ENCODE assay signal across 19 cellular contexts in the genomic region with DNA sequence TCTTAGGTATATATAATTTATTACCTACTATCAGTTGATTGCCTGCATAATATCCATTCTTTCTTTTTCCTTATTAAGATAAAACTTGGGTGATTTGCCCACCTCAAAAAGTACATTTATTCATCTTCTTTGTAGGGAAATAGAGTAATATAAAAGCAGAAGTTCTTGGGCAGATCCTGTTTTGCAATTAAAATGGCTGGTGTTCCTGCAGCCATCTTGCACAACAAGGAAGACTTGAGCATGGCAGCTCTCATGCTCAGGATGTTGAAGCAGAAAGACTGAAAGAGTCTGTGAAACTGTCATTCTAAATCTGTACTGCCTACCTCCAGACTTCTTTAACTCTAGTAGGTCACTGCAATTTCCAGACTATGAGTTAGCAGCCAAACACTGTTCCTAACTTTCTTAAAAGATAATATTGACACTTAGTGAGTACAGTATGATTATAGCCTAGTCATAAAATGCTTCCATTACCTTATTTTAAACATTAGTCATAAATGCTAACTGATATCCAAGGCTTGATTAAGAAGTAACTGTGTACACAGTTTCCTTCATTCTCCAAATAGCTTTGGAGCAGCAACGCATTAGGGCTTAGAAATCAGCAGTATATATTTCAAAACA. TPM values are rescaled to one million over a fixed set of nuclear protein-coding genes. Genes with fewer than 3 reads are reported as not detected.
"Had no signal": no experiment of that assay in that cellular context is flagged by ENCODE, and none has a peak within 500 bp of the region (broad histone marks: within the 10 kb centered on the region; RNA-seq: fewer than 3 reads in every experiment).

No MANE protein-coding gene starts in this region.

- H3K9me3 ChIP-seq: gastroesophageal sphincter, right lobe of liver, transverse colon, vagina had no signal

- H3K27ac ChIP-seq: epithelial cell of prostate, gastroesophageal sphincter, right lobe of liver, skin epidermis, transverse colon, vagina had no signal

- H3K4me3 ChIP-seq: gastroesophageal sphincter, right lobe of liver, skin epidermis, transverse colon, vagina had no signal

- H3K4me1 ChIP-seq: gastroesophageal sphincter, right lobe of liver, vagina had no signal

- H3K27me3 ChIP-seq: gastroesophageal sphincter, right lobe of liver, transverse colon, vagina had no signal

- DNase-seq: activated B cell treated with CpG ODN at 0.5 μM for 24 hours; activated CD4-positive, alpha-beta T cell treated with anti-CD3 and anti-CD28 coated beads for 4 hours; activated CD4-positive, alpha-beta T cell treated with anti-CD3 and anti-CD28 coated beads, Interleukin-2, amount 50 U/mL, for 48 hours; activated effector memory CD4-positive, alpha-beta T cell treated with Interleukin-2 at 50 U/mL for 16 hours; activated naive CD4-positive, alpha-beta T cell treated with anti-CD3 and anti-CD28 coated beads for 36 hours; activated naive CD8-positive, alpha-beta T cell treated with anti-CD3 and anti-CD28 coated beads, Interleukin-2, amount 10 ng/mL, durations not matched to agents 7 days and 5 days; activated T-cell treated with anti-CD3 and anti-CD28 coated beads, Interleukin-2, amount 50 U/mL, for 48 hours; amniotic stem cell; head of caudate nucleus; right lobe of liver; stimulated activated CD4-positive, alpha-beta T cell treated with anti-CD3 and anti-CD28 coated beads, Interleukin-2, amount 100 ng/mL, for 24 hours; T1000; transverse colon had no signal

- ATAC-seq: gastroesophageal sphincter; right lobe of liver; stimulated activated effector memory CD8-positive, alpha-beta T cell treated with anti-CD3 and anti-CD28 coated beads, Interleukin-12 subunit alpha, Interleukin-12 subunit beta, amount 100 ng/mL, for 72 hours had no signal

- H3K36me3 ChIP-seq: gastroesophageal sphincter, right lobe of liver, transverse colon, vagina had no signal

RNA-seq across cellular contexts. Expression of a gene that starts 24.6 kb away (rescaled TPM):
- total RNA-seq: activated B cell treated with CpG ODN at 0.5 μM for 24 hours; activated naive CD4-positive, alpha-beta T cell treated with anti-CD3 and anti-CD28 coated beads for 36 hours; activated naive CD8-positive, alpha-beta T cell treated with anti-CD3 and anti-CD28 coated beads, Interleukin-2, amount 10 ng/mL, durations not matched to agents 7 days and 5 days; right lobe of liver; transverse colon; vagina had no signal
- polyA plus RNA-seq: liver had no signal
